2 cellular contexts compared by ENCODE assay signal in the genomic region with DNA sequence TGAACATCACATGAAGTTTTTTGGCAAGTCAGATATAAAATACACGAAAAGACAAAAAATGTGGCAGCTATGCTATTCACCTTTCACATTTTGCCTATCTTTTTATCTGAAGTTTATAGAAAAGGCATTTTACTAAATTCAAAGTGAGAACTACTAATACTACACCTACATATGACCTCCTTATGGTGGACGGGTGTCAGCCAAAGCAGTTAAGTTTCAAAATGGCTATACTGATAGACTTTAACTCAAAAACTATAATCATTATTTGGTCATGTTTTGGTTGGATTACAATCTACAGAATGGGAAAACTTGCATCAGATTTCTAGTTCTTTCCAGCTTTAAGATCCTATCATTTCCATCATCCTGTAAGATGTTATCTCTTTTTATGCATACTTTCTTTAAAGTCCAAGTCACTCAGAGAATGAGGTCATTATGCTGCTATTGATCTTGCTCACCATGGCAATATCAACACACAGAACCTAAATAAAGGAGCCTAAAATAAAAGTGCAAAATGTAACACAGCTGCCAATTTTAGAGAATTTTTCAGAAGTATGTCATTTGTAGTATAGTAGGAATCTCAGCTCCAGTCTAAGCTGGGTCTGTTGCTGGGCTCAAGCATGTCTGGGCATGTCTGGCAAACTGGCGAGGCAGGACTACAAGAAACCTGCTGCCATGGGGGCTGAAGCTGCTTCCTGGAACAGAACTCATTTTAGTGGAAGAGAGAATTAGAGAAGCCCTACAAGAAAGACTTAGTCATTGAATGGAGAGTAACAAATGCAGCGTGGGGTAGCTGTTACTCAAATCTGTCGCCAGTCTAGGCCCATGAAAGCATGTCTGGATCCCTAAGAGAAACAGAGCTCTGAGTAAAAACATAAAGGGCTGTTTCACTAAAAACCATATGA.
TF ChIP-seq lines count a peak whose summit lies in the region.

No MANE protein-coding gene starts in this region.

TF ChIP-seq in SK-N-SH, 30 proteins besides CTCF, POLR2A, EP300 and RAD21:
- TF ChIP-seq JUND (IDR thresholded peaks at IDR 0.05): peak; percentile 59; the same call in 1 of the 2 replicates
- TF ChIP-seq MEF2A (IDR thresholded peaks at IDR 0.05; ENCODE audit: borderline replicate concordance, low read depth): peak; percentile 64; the same call in 1 of the 2 replicates
- TF ChIP-seq YY1 (IDR thresholded peaks at IDR 0.05; ENCODE audit: low read depth): no peak
- peak; percentile 7; the same call in 1 of the 2 replicates for TF ChIP-seq TAF1 (IDR thresholded peaks at IDR 0.05; ENCODE audit: borderline replicate concordance, low read depth, low read length)
- TF ChIP-seq TCF12 (IDR thresholded peaks at IDR 0.05): peak; percentile 80
- TF ChIP-seq RFX5 (IDR thresholded peaks at IDR 0.05; ENCODE audit: low read length): no peak
- TF ChIP-seq, protein P1, sequence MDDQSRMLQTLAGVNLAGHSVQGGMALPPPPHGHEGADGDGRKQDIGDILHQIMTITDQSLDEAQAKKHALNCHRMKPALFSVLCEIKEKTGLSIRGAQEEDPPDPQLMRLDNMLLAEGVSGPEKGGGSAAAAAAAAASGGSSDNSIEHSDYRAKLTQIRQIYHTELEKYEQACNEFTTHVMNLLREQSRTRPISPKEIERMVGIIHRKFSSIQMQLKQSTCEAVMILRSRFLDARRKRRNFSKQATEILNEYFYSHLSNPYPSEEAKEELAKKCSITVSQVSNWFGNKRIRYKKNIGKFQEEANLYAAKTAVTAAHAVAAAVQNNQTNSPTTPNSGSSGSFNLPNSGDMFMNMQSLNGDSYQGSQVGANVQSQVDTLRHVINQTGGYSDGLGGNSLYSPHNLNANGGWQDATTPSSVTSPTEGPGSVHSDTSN (IDR thresholded peaks at IDR 0.05): peak; percentile 80
- TF ChIP-seq EZH2phosphoT487 (IDR thresholded peaks at IDR 0.05; ENCODE audit: borderline replicate concordance, low read depth): no peak

TF ChIP-seq in endothelial cell of umbilical vein, 7 proteins besides CTCF, POLR2A, EP300 and RAD21 (continued from another document):
- TF ChIP-seq, protein P2, sequence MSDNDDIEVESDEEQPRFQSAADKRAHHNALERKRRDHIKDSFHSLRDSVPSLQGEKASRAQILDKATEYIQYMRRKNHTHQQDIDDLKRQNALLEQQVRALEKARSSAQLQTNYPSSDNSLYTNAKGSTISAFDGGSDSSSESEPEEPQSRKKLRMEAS (IDR thresholded peaks at IDR 0.05; ENCODE audit: insufficient read depth, insufficient read length): no peak
- peak; percentile 26 for TF ChIP-seq GATA2 (IDR thresholded peaks at IDR 0.05; ENCODE audit: insufficient read depth, insufficient read length, low read depth, low read length)
- TF ChIP-seq EZH2 (IDR thresholded peaks at IDR 0.05; ENCODE audit: borderline replicate concordance, low read depth, low read length, severe bottlenecking): no peak
- TF ChIP-seq FOS (IDR thresholded peaks at IDR 0.05; ENCODE audit: borderline replicate concordance, insufficient read depth, low read length): no peak
- TF ChIP-seq JUN (IDR thresholded peaks at IDR 0.05; ENCODE audit: borderline replicate concordance, insufficient read depth, insufficient read length, low read depth): peak; percentile 68
- TF ChIP-seq MYC (IDR thresholded peaks at IDR 0.05; ENCODE audit: low read depth, low read length): no peak
